In the genomic region with DNA sequence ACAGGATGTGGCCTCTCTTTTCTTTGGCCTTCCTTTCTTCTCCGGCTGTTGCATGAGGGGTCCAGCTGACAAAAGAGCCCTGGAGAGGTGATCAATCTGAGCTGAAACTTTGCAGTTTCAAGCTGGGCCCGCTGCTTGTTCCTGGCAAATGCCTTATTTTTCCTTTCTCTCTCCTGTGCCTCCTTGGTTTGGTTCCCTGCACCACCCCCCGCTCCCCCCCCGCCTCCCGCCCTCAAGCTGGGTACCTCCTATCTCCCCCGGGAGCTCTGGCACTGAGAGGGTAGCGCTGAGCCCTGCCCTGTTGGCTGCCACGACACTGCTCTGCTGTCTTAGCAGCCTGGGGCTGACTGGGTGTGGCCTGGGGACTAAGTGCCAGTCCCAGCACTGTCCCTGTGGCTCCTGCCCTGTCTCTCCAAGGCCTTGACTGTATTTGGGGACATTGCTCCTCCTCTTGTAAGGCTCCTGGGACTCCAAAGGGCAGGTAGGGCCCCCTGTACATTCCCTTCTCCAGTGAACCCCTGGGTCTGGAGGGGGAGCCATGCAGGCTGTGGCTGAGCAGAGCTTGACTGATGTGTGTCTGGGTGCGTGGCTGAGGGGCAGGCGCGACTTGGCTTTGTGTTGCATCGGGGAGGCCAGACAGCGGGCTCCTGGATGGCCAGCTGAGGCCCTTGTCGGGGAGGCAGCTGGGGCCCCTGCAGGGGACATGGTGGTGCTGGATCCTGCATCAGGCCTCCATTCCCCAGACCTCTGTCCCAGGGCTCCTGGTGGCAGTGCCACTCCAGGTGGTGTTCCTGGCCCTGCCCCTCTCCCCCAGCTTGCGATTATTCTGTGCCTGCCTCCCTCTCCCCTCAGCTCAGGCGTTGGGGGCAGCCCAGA, we compare ENCODE assay signal across 1 cellular context.
TF ChIP-seq lines count a peak whose summit lies in the region.

No MANE protein-coding gene starts in this region.

TF ChIP-seq in SK-N-SH, 30 proteins besides CTCF, POLR2A, EP300 and RAD21 (continued from another document):
- TF ChIP-seq FOSL2 (IDR thresholded peaks at IDR 0.05; ENCODE audit: borderline replicate concordance, low read depth) (no peak), NRF1 (IDR thresholded peaks at IDR 0.05; ENCODE audit: low read depth, low read length) (no peak), RCOR1 (IDR thresholded peaks at IDR 0.05; ENCODE audit: low read length) (no peak), YY1 (IDR thresholded peaks at IDR 0.05; ENCODE audit: low read depth) (no peak), TEAD4 (IDR thresholded peaks at IDR 0.05; ENCODE audit: borderline replicate concordance, insufficient read depth) (no peak), MXI1 (IDR thresholded peaks at IDR 0.05; ENCODE audit: low read depth, low read length) (no peak), GABPA (IDR thresholded peaks at IDR 0.05; ENCODE audit: low read depth) (no peak), ELF1 (IDR thresholded peaks at IDR 0.05) (no peak), MEF2A (IDR thresholded peaks at IDR 0.05; ENCODE audit: borderline replicate concordance, low read depth) (no peak), TCF12 (IDR thresholded peaks at IDR 0.05) (no peak), NFIC (IDR thresholded peaks at IDR 0.05; ENCODE audit: borderline replicate concordance) (no peak), RFX5 (IDR thresholded peaks at IDR 0.05; ENCODE audit: low read length) (no peak)
- TF ChIP-seq, protein P1, sequence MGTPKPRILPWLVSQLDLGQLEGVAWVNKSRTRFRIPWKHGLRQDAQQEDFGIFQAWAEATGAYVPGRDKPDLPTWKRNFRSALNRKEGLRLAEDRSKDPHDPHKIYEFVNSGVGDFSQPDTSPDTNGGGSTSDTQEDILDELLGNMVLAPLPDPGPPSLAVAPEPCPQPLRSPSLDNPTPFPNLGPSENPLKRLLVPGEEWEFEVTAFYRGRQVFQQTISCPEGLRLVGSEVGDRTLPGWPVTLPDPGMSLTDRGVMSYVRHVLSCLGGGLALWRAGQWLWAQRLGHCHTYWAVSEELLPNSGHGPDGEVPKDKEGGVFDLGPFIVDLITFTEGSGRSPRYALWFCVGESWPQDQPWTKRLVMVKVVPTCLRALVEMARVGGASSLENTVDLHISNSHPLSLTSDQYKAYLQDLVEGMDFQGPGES (IDR thresholded peaks at IDR 0.05; ENCODE audit: low read depth, low read length), result no peak
